14 cellular contexts compared by ENCODE assay signal in genomic region chr22:29041408-29041807, GRCh38. TPM values are rescaled to one million over a fixed set of nuclear protein-coding genes. Genes with fewer than 3 reads are reported as not detected.
DNase-seq lines count a peak whose midpoint lies in the region; ATAC-seq and TF ChIP-seq lines count a peak whose summit lies in the region.
"Had no signal": no experiment of that assay in that cellular context is flagged by ENCODE, and none has a peak within 500 bp of the region (broad histone marks: within the 10 kb centered on the region; RNA-seq: fewer than 3 reads in every experiment).

No MANE protein-coding gene starts in this region.

- WGBS in IMR-90 (ENCODE audit: extremely low coverage in 2 of 2, insufficient read length in 1 of 2), 2 experiments = no CpG with 5 or more reads among the region's 2 CpGs
- WGBS in thyroid gland, 2 donors = 9 to 23% methylated on average over 2 of the region's 2 CpGs

- peaks cover 16% of the 10 kb centered on the region for H4K20me1 ChIP-seq in IMR-90 (ENCODE audit: insufficient read depth, low read length)

- H4K5ac ChIP-seq in IMR-90 (ENCODE audit: low read depth, low read length) = no peak overlapping the region

- H3K36me3 ChIP-seq in IMR-90 (ENCODE audit: control insufficient read depth, insufficient read depth, low read length) (no peaks in the 10 kb centered on the region), thyroid gland (peaks cover 0 to 3% of the 10 kb centered on the region in 2 donors), right atrium auricular region (peaks cover 22% of the 10 kb centered on the region)

- peak; percentile 82 for DNase-seq in IMR-90
- DNase-seq in astrocyte of the hippocampus (ENCODE audit: low read depth, low spot score) = peak; percentile 92
- DNase-seq in left lobe of liver (ENCODE audit: low spot score) = no peak
- DNase-seq in thyroid gland = peak; percentile 65 to 66
- no peak for DNase-seq in NAMALWA (ENCODE audit: low spot score)
- DNase-seq in effector memory CD8-positive, alpha-beta T cell = no peak
- no peak for DNase-seq in right atrium auricular region (ENCODE audit: low spot score)
- DNase-seq: NCI-H510A had no signal

- peaks cover 23% of the 10 kb centered on the region for H3K9me1 ChIP-seq in IMR-90 (ENCODE audit: insufficient read depth, low read length)

- peak; percentile 16 for ATAC-seq in IMR-90 (ENCODE audit: low read depth)
- peak; percentile 28 for ATAC-seq in left lobe of liver
- no peak for ATAC-seq in effector memory CD8-positive, alpha-beta T cell (replicated peaks)

- peak overlapping the region; percentile 0; the same call in 1 of the 2 replicates for H3K4ac ChIP-seq in IMR-90 (ENCODE audit: low read depth, low read length)

- POLR2A ChIA-PET in IMR-90 (lab: Charles Lee; ENCODE audit: unreplicated experiment) = no interaction called here

- no peak overlapping the region for H2BK15ac ChIP-seq in IMR-90 (ENCODE audit: low read depth, low read length)

- no TSS peak for BruUV-seq in IMR-90 (replicated peaks; lab: Mats Ljungman, UMichigan)

- H3K27ac ChIP-seq in IMR-90 (ENCODE audit: insufficient read depth, low read length) = no peak overlapping the region
- no peak overlapping the region for H3K27ac ChIP-seq in thyroid gland
- H3K27ac ChIP-seq in right atrium auricular region = no peak overlapping the region
- H3K27ac ChIP-seq: VCaP had no signal

- H2BK20ac ChIP-seq in IMR-90 (ENCODE audit: low read depth, low read length) = peak overlapping the region; percentile 73; the same call in 1 of the 2 replicates

- intact Hi-C loops in IMR-90 (cut with micrococcal nuclease) (no loop called here), thyroid gland (cut with DNase I) (loop anchor here (2.0 to 10.0 kb wide), 3 partner anchors 187 to 997 kb away; no protein-coding TSS in a partner anchor)

- H3K4me1 ChIP-seq in IMR-90 (ENCODE audit: control insufficient read depth, insufficient read depth, low read length) (peaks cover 12% of the 10 kb centered on the region), thyroid gland (peaks cover 12 to 14% of the 10 kb centered on the region in 2 donors), right atrium auricular region (peaks cover 0 to 19% of the 10 kb centered on the region in 2 donors)

- no peak overlapping the region for H4K91ac ChIP-seq in IMR-90 (ENCODE audit: insufficient read depth, low read depth, low read length)

- H3K9ac ChIP-seq in IMR-90 (ENCODE audit: low read depth, low read length) = no peak overlapping the region

- CTCF ChIA-PET in IMR-90 (lab: Yijun Ruan, JAX) = interaction anchor here (0.5 to 2.0 kb wide), 5 partner anchors 10 to 204 kb away, joined by 3 to 21 read pairs (median 3); no protein-coding TSS in a partner anchor

- no peak overlapping the region for H3K23ac ChIP-seq in IMR-90 (ENCODE audit: low read depth, low read length)

- no peak overlapping the region for H3K27ac Mint-ChIP-seq in effector memory CD8-positive, alpha-beta T cell

- TF ChIP-seq POLR2A in IMR-90 (IDR thresholded peaks at IDR 0.05; ENCODE audit: low read depth, low read length) (no peak), thyroid gland (IDR thresholded peaks at IDR 0.05) (no peak)

- in situ Hi-C loops in IMR-90 (cut with MboI; ENCODE audit: low sequenced_read_pairs) = loop anchor here (10.0 kb wide), 1 partner anchor 203 kb away; no protein-coding TSS in a partner anchor

- H3K27me3 Mint-ChIP-seq in effector memory CD8-positive, alpha-beta T cell = no peaks in the 10 kb centered on the region

- no peak overlapping the region for H3K14ac ChIP-seq in IMR-90 (replicated peaks; ENCODE audit: low read depth, low read length)

- H3K79me1 ChIP-seq in IMR-90 (ENCODE audit: low read depth in 1 of 2, low read length in 2 of 2) = peaks cover 0 to 5% of the 10 kb centered on the region in 2 experiments; a peak in 2 of 4 replicates

- no peak overlapping the region for H2BK5ac ChIP-seq in IMR-90 (ENCODE audit: low read depth, low read length, poor library complexity, severe bottlenecking)

- no peaks in the 10 kb centered on the region for H3K27me3 ChIP-seq in IMR-90 (ENCODE audit: control insufficient read depth, insufficient read depth, low read length)
- no peaks in the 10 kb centered on the region for H3K27me3 ChIP-seq in thyroid gland
- no peaks in the 10 kb centered on the region for H3K27me3 ChIP-seq in right atrium auricular region
- H3K27me3 ChIP-seq: adrenal gland had no signal

- no peak for TF ChIP-seq RAD21 in IMR-90 (IDR thresholded peaks at IDR 0.05; ENCODE audit: low read length)

- no peak overlapping the region for H3K4me3 Mint-ChIP-seq in effector memory CD8-positive, alpha-beta T cell
- H3K4me3 Mint-ChIP-seq: endodermal cell had no signal

- no peak overlapping the region; a peak in 1 of 4 replicates for H4K8ac ChIP-seq in IMR-90 (ENCODE audit: low read depth in 2 of 2, low read length in 2 of 2)

- dilution Hi-C loops in IMR-90 (cut with HindIII; ENCODE audit: low sequenced_read_pairs, unreplicated experiment) = no loop called here

- no peak overlapping the region for H2AK9ac ChIP-seq in IMR-90 (replicated peaks; ENCODE audit: low read depth, low read length, poor library complexity)

- H3K56ac ChIP-seq in IMR-90 (ENCODE audit: extremely low read depth, insufficient read depth, low read length) = no peak overlapping the region

- TF ChIP-seq CTCF in IMR-90 (conservative IDR thresholded peaks at IDR 0.05; ENCODE audit: low read depth, low read length) = no peak
- no peak for TF ChIP-seq CTCF in thyroid gland (IDR thresholded peaks at IDR 0.05)
- TF ChIP-seq CTCF in right atrium auricular region (IDR thresholded peaks at IDR 0.05) = no peak

- no peaks in the 10 kb centered on the region for H3K9me3 ChIP-seq in IMR-90 (ENCODE audit: control insufficient read depth, insufficient read depth, low read length)
- no peaks in the 10 kb centered on the region for H3K9me3 ChIP-seq in thyroid gland
- H3K9me3 ChIP-seq in right atrium auricular region = no peaks in the 10 kb centered on the region
- H3K9me3 ChIP-seq: adrenal gland had no signal

- no peaks in the 10 kb centered on the region for H3K4me1 Mint-ChIP-seq in effector memory CD8-positive, alpha-beta T cell (ENCODE audit: low read depth in 2 of 2)
- H3K4me1 Mint-ChIP-seq: endodermal cell had no signal

- H3K9me3 Mint-ChIP-seq in effector memory CD8-positive, alpha-beta T cell = no peaks in the 10 kb centered on the region
- H3K9me3 Mint-ChIP-seq: endodermal cell had no signal

- H2BK120ac ChIP-seq in IMR-90 (ENCODE audit: low read depth, low read length) = peak overlapping the region; percentile 0; the same call in 1 of the 2 replicates

- H3K36me3 Mint-ChIP-seq in effector memory CD8-positive, alpha-beta T cell (ENCODE audit: insufficient read depth) = no peaks in the 10 kb centered on the region

- H3K4me3 ChIP-seq in IMR-90 (ENCODE audit: insufficient read depth, low read depth, low read length) (no peak overlapping the region), thyroid gland (replicated peaks in 1 of 3) (no peak overlapping the region), right atrium auricular region (no peak overlapping the region)
- H3K4me3 ChIP-seq: adrenal gland had no signal

- H2AFZ ChIP-seq in IMR-90 (replicated peaks; ENCODE audit: low read length, poor library complexity) = no peak overlapping the region

- peak overlapping the region; percentile 15; the same call in 1 of the 2 replicates for H2AK5ac ChIP-seq in IMR-90 (ENCODE audit: low read depth, low read length)

- H3K18ac ChIP-seq in IMR-90 (ENCODE audit: low read depth, low read length) = no peak overlapping the region

- no peak overlapping the region for H3K4me2 ChIP-seq in IMR-90 (ENCODE audit: low read depth, low read length)

TF ChIP-seq in IMR-90, 13 proteins besides CTCF, POLR2A, EP300 and RAD21:
- TF ChIP-seq FOS (IDR thresholded peaks at IDR 0.05; ENCODE audit: low read depth, low read length) = peak; percentile 87; the same call in 1 of the 2 replicates
- no peak for TF ChIP-seq NFE2L2 (IDR thresholded peaks at IDR 0.05; ENCODE audit: low read depth, low read length)

RNA-seq across cellular contexts. Expression of gene C22orf31, which starts 20.2 kb away (rescaled TPM):
- total RNA-seq in IMR-90 (2012; rRNA removed) = not detected in 2 replicates
- polyA plus RNA-seq in IMR-90 (2012; rRNA removed) = not detected in 2 replicates
- not detected in 2 replicates for polyA plus RNA-seq in IMR-90 (2012; cell fraction: cytosol; rRNA removed)
- polyA plus RNA-seq in IMR-90 (2012; cell fraction: nucleus; rRNA removed; ENCODE audit: low replicate concordance) = not detected in 2 replicates
- total RNA-seq in left lobe of liver = not detected
- not detected for total RNA-seq in thyroid gland
- not detected for total RNA-seq in right atrium auricular region
- total RNA-seq: endodermal cell, H7, myocyte, temporal lobe had no signal

RNA-seq across cellular contexts. Expression of gene KREMEN1, which starts 31.4 kb away (rescaled TPM):
- total RNA-seq in IMR-90 (2012; rRNA removed) (2.5 and 2.9 TPM in 2 replicates), left lobe of liver (4.9 TPM), thyroid gland (10 to 100 TPM; 18.1 to 27.1 (median 25.6) TPM), right atrium auricular region (10 to 100 TPM; 39.7 to 44.7 TPM)
- polyA plus RNA-seq in IMR-90 (2012; rRNA removed) = 4.6 and 5.1 TPM in 2 replicates
- polyA plus RNA-seq in IMR-90 (2012; cell fraction: cytosol; rRNA removed) = 2.1 and 4.9 TPM in 2 replicates
- 2.4 and 2.8 TPM in 2 replicates for polyA plus RNA-seq in IMR-90 (2012; cell fraction: nucleus; rRNA removed; ENCODE audit: low replicate concordance)

Comparison
In these comparisons a context has a peak if more than half of its experiments do, and no peak if none do; other contexts are left out.
1. DNase-seq: peak in IMR-90 (single experiment), astrocyte of the hippocampus (single experiment) and thyroid gland (2 of 2); none in left lobe of liver (single experiment), NAMALWA (single experiment), effector memory CD8-positive, alpha-beta T cell (0 of 3) and right atrium auricular region (single experiment).